In the genomic region with DNA sequence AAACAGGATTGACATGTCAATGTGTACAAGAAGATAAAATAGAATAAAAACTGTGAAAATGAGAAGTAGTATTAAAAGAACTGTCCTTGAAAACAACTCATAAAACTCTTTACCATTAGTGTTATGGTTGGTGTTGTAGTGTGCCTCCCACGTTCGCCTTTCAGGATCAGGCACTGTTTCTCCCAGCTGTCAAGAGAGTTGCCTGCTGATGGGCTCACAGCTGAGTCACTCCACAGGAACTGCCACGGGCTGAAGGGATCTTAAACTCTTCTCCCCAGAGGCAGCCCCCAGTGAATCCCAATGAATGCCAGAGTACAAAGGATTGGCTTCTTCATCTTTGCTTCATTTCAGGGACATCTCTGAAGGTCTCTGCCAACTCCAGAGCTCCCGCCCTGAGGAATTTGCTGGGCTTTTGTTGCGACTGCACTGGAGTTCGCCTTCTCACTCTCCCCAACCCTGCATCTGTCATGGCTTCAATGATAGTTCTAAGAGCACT, we compare ENCODE assay signal across 8 cellular contexts.
DNase-seq lines count a peak whose midpoint lies in the region; ATAC-seq and TF ChIP-seq lines count a peak whose summit lies in the region.

No MANE protein-coding gene starts in this region.

- H3K4me1 ChIP-seq in gastrocnemius medialis = no peaks in the 10 kb centered on the region

- peak; percentile 58 to 68 for ATAC-seq in gastrocnemius medialis
- ATAC-seq in naive thymus-derived CD8-positive, alpha-beta T cell = no peak
- ATAC-seq in activated CD8-positive, alpha-beta T cell treated with anti-CD3 and anti-CD28 coated beads, Interleukin-2, amount 10 ng/mL, durations not matched to agents 7 days and 5 days = no peak
- no peak for ATAC-seq in GM18517 (IDR thresholded peaks at IDR 0.05; ENCODE audit: unreplicated experiment)

- H3K27me3 Mint-ChIP-seq in naive thymus-derived CD8-positive, alpha-beta T cell = no peaks in the 10 kb centered on the region
- H3K27me3 Mint-ChIP-seq in activated CD8-positive, alpha-beta T cell treated with anti-CD3 and anti-CD28 coated beads, Interleukin-2, amount 10 ng/mL, durations not matched to agents 7 days and 5 days (ENCODE audit: low read depth) = no peaks in the 10 kb centered on the region

- no peaks in the 10 kb centered on the region for H3K36me3 ChIP-seq in gastrocnemius medialis

- H3K9me3 Mint-ChIP-seq in naive thymus-derived CD8-positive, alpha-beta T cell = peaks cover 0 to 7% (median 0%) of the 10 kb centered on the region in 9 donors
- H3K9me3 Mint-ChIP-seq in activated CD8-positive, alpha-beta T cell treated with anti-CD3 and anti-CD28 coated beads, Interleukin-2, amount 10 ng/mL, durations not matched to agents 7 days and 5 days (ENCODE audit: insufficient read depth) = no peaks in the 10 kb centered on the region

- TF ChIP-seq POLR2A in gastrocnemius medialis (IDR thresholded peaks at IDR 0.05) = no peak

- no peaks in the 10 kb centered on the region for H3K9me3 ChIP-seq in gastrocnemius medialis

- no peak overlapping the region for H3K27ac ChIP-seq in gastrocnemius medialis

- H3K27me3 ChIP-seq in gastrocnemius medialis = no peaks in the 10 kb centered on the region

- POLR2A ChIA-PET in naive thymus-derived CD8-positive, alpha-beta T cell (lab: Charles Lee) = no interaction called here
- POLR2A ChIA-PET in activated CD8-positive, alpha-beta T cell treated with anti-CD3 and anti-CD28 coated beads, Interleukin-2, amount 10 ng/mL, durations not matched to agents 7 days and 5 days (lab: Charles Lee) = no interaction called here

- H3K4me3 ChIP-seq in HFF-Myc (replicated peaks; ENCODE audit: low read depth, low read length) = no peak overlapping the region
- H3K4me3 ChIP-seq in gastrocnemius medialis = no peak overlapping the region

- no peak for TF ChIP-seq CTCF in HFF-Myc (IDR thresholded peaks at IDR 0.05; ENCODE audit: low read depth, low read length, missing control alignments)
- TF ChIP-seq CTCF in gastrocnemius medialis (IDR thresholded peaks at IDR 0.05 in 4 of 5, conservative IDR thresholded peaks at IDR 0.05 in 1 of 5) = no peak

- H3K27ac Mint-ChIP-seq in naive thymus-derived CD8-positive, alpha-beta T cell = no peak overlapping the region
- no peak overlapping the region for H3K27ac Mint-ChIP-seq in activated CD8-positive, alpha-beta T cell treated with anti-CD3 and anti-CD28 coated beads, Interleukin-2, amount 10 ng/mL, durations not matched to agents 7 days and 5 days

- DNase-seq in HFF-Myc (ENCODE audit: extremely low read depth, low read depth) (peak; percentile 2), astrocyte of the hippocampus (ENCODE audit: low read depth, low spot score) (peak; percentile 81), hepatic stellate cell (ENCODE audit: low spot score) (peak; percentile 38), gastrocnemius medialis (peak; percentile 10 to 58), DMS53 (lab: John Stamatoyannopoulos, UW) (no peak)
- no peak for DNase-seq in naive thymus-derived CD8-positive, alpha-beta T cell
- no peak for DNase-seq in activated CD8-positive, alpha-beta T cell treated with anti-CD3 and anti-CD28 coated beads, Interleukin-2, amount 10 ng/mL, durations not matched to agents 7 days and 5 days

- intact Hi-C loops in gastrocnemius medialis (cut with DNase I; ENCODE audit: low total_unique reads) = loop anchor here (10.0 kb wide), 1 partner anchor 105 kb away; no protein-coding TSS in a partner anchor

- H3K4me1 Mint-ChIP-seq in naive thymus-derived CD8-positive, alpha-beta T cell = no peaks in the 10 kb centered on the region
- no peaks in the 10 kb centered on the region for H3K4me1 Mint-ChIP-seq in activated CD8-positive, alpha-beta T cell treated with anti-CD3 and anti-CD28 coated beads, Interleukin-2, amount 10 ng/mL, durations not matched to agents 7 days and 5 days (ENCODE audit: low read depth)

- H3K36me3 Mint-ChIP-seq in naive thymus-derived CD8-positive, alpha-beta T cell = no peaks in the 10 kb centered on the region
- H3K36me3 Mint-ChIP-seq in activated CD8-positive, alpha-beta T cell treated with anti-CD3 and anti-CD28 coated beads, Interleukin-2, amount 10 ng/mL, durations not matched to agents 7 days and 5 days (ENCODE audit: low read depth) = no peaks in the 10 kb centered on the region

- CTCF ChIA-PET in activated CD8-positive, alpha-beta T cell treated with anti-CD3 and anti-CD28 coated beads, Interleukin-2, amount 10 ng/mL, durations not matched to agents 7 days and 5 days (lab: Charles Lee) = no interaction called here

- H3K4me3 Mint-ChIP-seq in naive thymus-derived CD8-positive, alpha-beta T cell = no peak overlapping the region
- no peak overlapping the region for H3K4me3 Mint-ChIP-seq in activated CD8-positive, alpha-beta T cell treated with anti-CD3 and anti-CD28 coated beads, Interleukin-2, amount 10 ng/mL, durations not matched to agents 7 days and 5 days

- in situ Hi-C loops in gastrocnemius medialis (cut with MboI; ENCODE audit: low sequenced_read_pairs in 4 of 4) = no loop called here

Comparison
In these comparisons a context has a peak if more than half of its experiments do, and no peak if none do; other contexts are left out.
1. DNase-seq: peak in HFF-Myc (single experiment), astrocyte of the hippocampus (single experiment), hepatic stellate cell (single experiment) and gastrocnemius medialis (2 of 2); none in naive thymus-derived CD8-positive, alpha-beta T cell (0 of 10), activated CD8-positive, alpha-beta T cell treated with anti-CD3 and anti-CD28 coated beads, Interleukin-2, amount 10 ng/mL, durations not matched to agents 7 days and 5 days (single experiment) and DMS53 (single experiment).
2. ATAC-seq: peak in gastrocnemius medialis (2 of 2); none in naive thymus-derived CD8-positive, alpha-beta T cell (0 of 2), activated CD8-positive, alpha-beta T cell treated with anti-CD3 and anti-CD28 coated beads, Interleukin-2, amount 10 ng/mL, durations not matched to agents 7 days and 5 days (single experiment) and GM18517 (single experiment).